12 cellular contexts compared by ENCODE assay signal in the genomic region with DNA sequence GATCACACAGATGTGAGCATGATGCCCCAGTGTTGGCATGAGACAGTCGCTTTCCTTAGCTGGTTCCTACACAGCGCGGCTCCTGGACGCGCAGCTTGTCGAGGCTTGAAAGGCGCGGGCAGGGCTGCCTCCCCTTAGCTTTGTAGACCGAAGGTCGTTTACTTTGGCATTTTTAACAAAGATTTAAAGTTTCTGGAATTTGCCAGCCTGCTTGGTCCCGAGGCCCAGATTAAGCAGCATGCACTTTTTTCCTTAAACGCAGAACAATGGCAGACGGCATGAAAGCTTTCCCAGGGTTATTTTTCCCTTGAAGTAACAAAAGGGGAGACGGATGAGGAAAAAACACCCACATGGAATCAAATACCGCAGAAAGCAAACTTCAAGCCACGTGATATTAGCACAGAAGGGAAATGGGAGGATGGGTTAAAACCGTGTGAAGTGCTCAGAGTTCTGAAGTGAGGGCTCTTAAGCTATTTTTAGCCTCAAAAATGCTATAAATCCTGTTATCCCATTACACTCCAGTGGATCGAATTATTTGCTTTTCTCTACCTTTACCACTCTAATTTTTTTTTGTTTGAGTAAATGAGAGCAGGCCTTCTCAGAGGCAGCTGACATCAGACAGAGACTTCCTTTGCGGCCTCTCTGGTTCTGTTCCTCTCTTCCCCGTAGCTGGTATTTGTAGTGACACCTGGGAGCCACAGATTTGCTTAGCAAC. TPM values are rescaled to one million over a fixed set of nuclear protein-coding genes. Genes with fewer than 3 reads are reported as not detected.
DNase-seq lines count a peak whose midpoint lies in the region; ATAC-seq and TF ChIP-seq lines count a peak whose summit lies in the region.
"Had no signal": no experiment of that assay in that cellular context is flagged by ENCODE, and none has a peak within 500 bp of the region (broad histone marks: within the 10 kb centered on the region; RNA-seq: fewer than 3 reads in every experiment).

No MANE protein-coding gene starts in this region.

- peak overlapping the region; percentile 53 to 81 for H3K18ac ChIP-seq in mesenchymal stem cell (ENCODE audit: low read depth in 1 of 2, low read length in 2 of 2)

- ATAC-seq in GM18861 (IDR thresholded peaks at IDR 0.05; ENCODE audit: unreplicated experiment) (no peak), natural killer cell (no peak), GM21390 (IDR thresholded peaks at IDR 0.05; ENCODE audit: unreplicated experiment) (no peak)

- H2BK15ac ChIP-seq in mesenchymal stem cell (ENCODE audit: low read depth, poor library complexity, severe bottlenecking) = no peak overlapping the region

- H2AK5ac ChIP-seq in mesenchymal stem cell (ENCODE audit: low read length, severe bottlenecking) = no peak overlapping the region

- POLR2A ChIA-PET in Caco-2 (lab: Charles Lee) = interaction anchor here (0.6 to 1.1 kb wide), 3 partner anchors 90 to 891 kb away, joined by 3 read pairs; no protein-coding TSS in a partner anchor

- CTCF ChIA-PET in Caco-2 (lab: Charles Lee) = interaction anchor here (0.6 kb wide), 1 partner anchor 1135 kb away, joined by 3 read pairs; no protein-coding TSS in a partner anchor

- no peak overlapping the region for H2AFZ ChIP-seq in mesenchymal stem cell (ENCODE audit: low read depth, low read length)

- H3K27ac ChIP-seq in mesenchymal stem cell (ENCODE audit: low read length, poor library complexity, severe bottlenecking) = no peak overlapping the region

- H3K27me3 ChIP-seq in Caco-2 (replicated peaks; ENCODE audit: control insufficient read depth, insufficient read depth, low read length) (no peaks in the 10 kb centered on the region), mesenchymal stem cell (ENCODE audit: control insufficient read depth in 1 of 2, insufficient read depth in 1 of 2, low read length in 2 of 2) (no peaks in the 10 kb centered on the region)

- H3K4me1 Mint-ChIP-seq in Caco-2 (ENCODE audit: low read depth, unreplicated experiment) (peaks cover 13% of the 10 kb centered on the region), brain (peaks cover 21% of the 10 kb centered on the region), natural killer cell (no peaks in the 10 kb centered on the region)
- H3K4me1 Mint-ChIP-seq: activated naive CD8-positive, alpha-beta T cell treated with anti-CD3 and anti-CD28 coated beads, Interleukin-2, amount 10 ng/mL, durations not matched to agents 7 days and 5 days had no signal

- H3K79me1 ChIP-seq in mesenchymal stem cell (replicated peaks; ENCODE audit: low read length, poor library complexity, severe bottlenecking) = no peaks in the 10 kb centered on the region

- no peak overlapping the region for H4K91ac ChIP-seq in mesenchymal stem cell (ENCODE audit: low read length)

- H3K4me3 ChIP-seq in Caco-2 (ENCODE audit: low read depth, low read length) (no peak overlapping the region), mesenchymal stem cell (ENCODE audit: insufficient read depth in 1 of 2, low read depth in 1 of 2, low read length in 2 of 2) (no peak overlapping the region)
- H3K4me3 ChIP-seq: lung, spleen had no signal

- no peak overlapping the region for H4K8ac ChIP-seq in mesenchymal stem cell (ENCODE audit: low read length)

- H3K4me1 ChIP-seq in Caco-2 = peaks cover 13% of the 10 kb centered on the region; the same call in 1 of the 2 replicates
- peaks cover 2% of the 10 kb centered on the region for H3K4me1 ChIP-seq in mesenchymal stem cell (ENCODE audit: control insufficient read depth, insufficient read depth, low read depth, low read length)
- H3K4me1 ChIP-seq: spleen had no signal

- peak overlapping the region; percentile 44 for H3K4me3 Mint-ChIP-seq in Caco-2 (ENCODE audit: unreplicated experiment)
- H3K4me3 Mint-ChIP-seq in brain = peak overlapping the region in 3 of 5 experiments; percentile 1 to 55 (median 33)
- no peak overlapping the region for H3K4me3 Mint-ChIP-seq in natural killer cell
- H3K4me3 Mint-ChIP-seq: activated naive CD8-positive, alpha-beta T cell treated with anti-CD3 and anti-CD28 coated beads, Interleukin-2, amount 10 ng/mL, durations not matched to agents 7 days and 5 days had no signal

- no peak overlapping the region for H3K23ac ChIP-seq in mesenchymal stem cell (ENCODE audit: low read length in 2 of 2)

- 89% methylated on average over 17 of the region's 20 CpGs for WGBS in mesenchymal stem cell

- peak overlapping the region; percentile 75 for H3K27ac Mint-ChIP-seq in Caco-2 (ENCODE audit: unreplicated experiment)
- H3K27ac Mint-ChIP-seq in brain = peak overlapping the region; percentile 46 to 90 (median 75)
- no peak overlapping the region for H3K27ac Mint-ChIP-seq in natural killer cell
- H3K27ac Mint-ChIP-seq: activated naive CD8-positive, alpha-beta T cell treated with anti-CD3 and anti-CD28 coated beads, Interleukin-2, amount 10 ng/mL, durations not matched to agents 7 days and 5 days had no signal

- H2BK12ac ChIP-seq in mesenchymal stem cell (ENCODE audit: low read length in 2 of 2) = peak overlapping the region in 1 of 2 experiments; percentile 57

- H3K4me2 ChIP-seq in mesenchymal stem cell (ENCODE audit: low read length, poor library complexity, severe bottlenecking) = no peak overlapping the region

- DNase-seq in Caco-2 (peak in 1 of 2 experiments; percentile 45), NCI-H2029 treated with DMSO at 0.1 percent for 48 hours (lab: John Stamatoyannopoulos, UW) (peak; percentile 79), mesenchymal stem cell (peak; percentile 72), natural killer cell (no peak)
- DNase-seq in central memory CD4-positive, alpha-beta T cell = no peak
- DNase-seq: activated naive CD8-positive, alpha-beta T cell treated with anti-CD3 and anti-CD28 coated beads, Interleukin-2, amount 10 ng/mL, durations not matched to agents 7 days and 5 days; OCI-M1; spleen had no signal

- H3K9me3 Mint-ChIP-seq in Caco-2 (ENCODE audit: unreplicated experiment) (peaks cover 13% of the 10 kb centered on the region), brain (peaks cover 0 to 5% (median 0%) of the 10 kb centered on the region in 5 experiments), natural killer cell (no peaks in the 10 kb centered on the region)
- H3K9me3 Mint-ChIP-seq: activated naive CD8-positive, alpha-beta T cell treated with anti-CD3 and anti-CD28 coated beads, Interleukin-2, amount 10 ng/mL, durations not matched to agents 7 days and 5 days had no signal

- no peak for TF ChIP-seq CTCF in Caco-2 (IDR thresholded peaks at IDR 0.05; ENCODE audit: insufficient read depth in 1 of 2, low read depth in 1 of 2, low read length in 1 of 2, severe bottlenecking in 1 of 2, unreplicated experiment in 1 of 2)
- TF ChIP-seq CTCF in brain (conservative IDR thresholded peaks at IDR 0.05) = no peak
- no peak for TF ChIP-seq CTCF in natural killer cell (IDR thresholded peaks at IDR 0.05)

- 0 out of 2 replicates have a peak, but pooled peaks cover 2% of the 10 kb centered on the region for H3K9me3 ChIP-seq in Caco-2
- H3K9me3 ChIP-seq in mesenchymal stem cell (ENCODE audit: control insufficient read depth, low read length) = no peaks in the 10 kb centered on the region

- intact Hi-C loops in Caco-2 (cut with micrococcal nuclease; ENCODE audit: unreplicated experiment) = loop anchor here (5.0 kb wide), 1 partner anchor 58 kb away; no protein-coding TSS in a partner anchor
- intact Hi-C loops in natural killer cell (cut with micrococcal nuclease) = no loop called here

- no peaks in the 10 kb centered on the region for H3K36me3 ChIP-seq in Caco-2 (ENCODE audit: control insufficient read depth, insufficient read depth, low read length)
- H3K36me3 ChIP-seq in mesenchymal stem cell (ENCODE audit: control insufficient read depth in 1 of 2, insufficient read depth in 2 of 2, low read depth in 1 of 2, low read length in 2 of 2) = no peaks in the 10 kb centered on the region
- H3K36me3 ChIP-seq: spleen had no signal

- no TSS peak for BruUV-seq in Caco-2 (replicated peaks; lab: Mats Ljungman, UMichigan)

- H3K14ac ChIP-seq in mesenchymal stem cell (ENCODE audit: low read length in 2 of 2) = no peak overlapping the region

- no peak overlapping the region for H2BK5ac ChIP-seq in mesenchymal stem cell (ENCODE audit: low read depth, low read length, poor library complexity, severe bottlenecking)

- no peak overlapping the region for H2BK120ac ChIP-seq in mesenchymal stem cell (ENCODE audit: low read depth, low read length)

- H3K36me3 Mint-ChIP-seq in Caco-2 (ENCODE audit: insufficient read depth, unreplicated experiment) (no peaks in the 10 kb centered on the region), brain (peaks cover 15% of the 10 kb centered on the region), natural killer cell (no peaks in the 10 kb centered on the region)

- H3K4ac ChIP-seq in mesenchymal stem cell (ENCODE audit: low read depth in 1 of 2, low read length in 2 of 2) = peak overlapping the region in 1 of 2 experiments; percentile 54

- H3K9ac ChIP-seq in mesenchymal stem cell (ENCODE audit: low read length) = no peak overlapping the region

- H3K27me3 Mint-ChIP-seq in Caco-2 (ENCODE audit: insufficient read depth, unreplicated experiment) = no peaks in the 10 kb centered on the region
- no peaks in the 10 kb centered on the region for H3K27me3 Mint-ChIP-seq in brain
- H3K27me3 Mint-ChIP-seq in natural killer cell (ENCODE audit: low read depth in 2 of 2) = peaks cover 13 to 14% of the 10 kb centered on the region in 2 donors
- H3K27me3 Mint-ChIP-seq: activated naive CD8-positive, alpha-beta T cell treated with anti-CD3 and anti-CD28 coated beads, Interleukin-2, amount 10 ng/mL, durations not matched to agents 7 days and 5 days had no signal

RNA-seq across cellular contexts. Expression of gene NPAS2, which starts 55.7 kb away (rescaled TPM):
- 2.8 and 3.6 TPM in 2 replicates for total RNA-seq in Caco-2 (2022)
- 5.3 TPM for polyA plus RNA-seq in brain (ENCODE audit: insufficient read depth, low read depth, low replicate concordance)
- 21.4 TPM for polyA plus RNA-seq in mesenchymal stem cell (2013, experiment 1 of 2)
- polyA plus RNA-seq in mesenchymal stem cell (2013, experiment 2 of 2) = 22.4 TPM
- not detected for total RNA-seq in natural killer cell

Comparison
In these comparisons a context has a peak if more than half of its experiments do, and no peak if none do; other contexts are left out.
1. DNase-seq: peak in NCI-H2029 treated with DMSO at 0.1 percent for 48 hours (single experiment) and mesenchymal stem cell (single experiment); none in natural killer cell (single experiment) and central memory CD4-positive, alpha-beta T cell (single experiment).
2. H3K27ac Mint-ChIP-seq: peak in Caco-2 (single experiment) and brain (5 of 5); none in natural killer cell (0 of 2).